Comparison of ENCODE assay signal across 13 cellular contexts in genomic region chr1:2274231-2274967, GRCh38. TPM values are rescaled to one million over a fixed set of nuclear protein-coding genes. Genes with fewer than 3 reads are reported as not detected.
DNase-seq lines count a peak whose midpoint lies in the region; ATAC-seq and TF ChIP-seq lines count a peak whose summit lies in the region.
"Had no signal": no experiment of that assay in that cellular context is flagged by ENCODE, and none has a peak within 500 bp of the region (broad histone marks: within the 10 kb centered on the region; RNA-seq: fewer than 3 reads in every experiment).

No MANE protein-coding gene starts in this region.

- no peak for TF ChIP-seq EP300 in SK-N-SH (IDR thresholded peaks at IDR 0.05; ENCODE audit: borderline replicate concordance in 1 of 2, low read depth in 1 of 2, low read length in 1 of 2)

- TF ChIP-seq CTCF in SK-N-SH (IDR thresholded peaks at IDR 0.05), result no peak
- TF ChIP-seq CTCF in thyroid gland (IDR thresholded peaks at IDR 0.05), result peak in 1 of 6 experiments; percentile 4
- TF ChIP-seq CTCF in foreskin fibroblast (IDR thresholded peaks at IDR 0.05; ENCODE audit: low read depth, low read length), result no peak

- no peak overlapping the region for H2BK120ac ChIP-seq in mesendoderm (ENCODE audit: low read depth, low read length)

- H3K79me2 ChIP-seq in SK-N-SH (ENCODE audit: insufficient read depth) (peaks cover 94% of the 10 kb centered on the region), mesendoderm (ENCODE audit: control insufficient read depth, insufficient read depth, low read length) (peaks cover 87% of the 10 kb centered on the region)

- no peak overlapping the region for H3K18ac ChIP-seq in mesendoderm (ENCODE audit: low read length)

- CTCF ChIA-PET in SK-N-SH (lab: Yijun Ruan, JAX), result interaction anchor here (1.1 kb wide), 2 partner anchors 13 to 24 kb away, joined by 3 read pairs; no protein-coding TSS in a partner anchor

- no peaks in the 10 kb centered on the region for H3K27me3 Mint-ChIP-seq in naive thymus-derived CD8-positive, alpha-beta T cell

- H3K9ac ChIP-seq in SK-N-SH, result no peak overlapping the region
- H3K9ac ChIP-seq in duodenal mucosa (ENCODE audit: low read depth in 1 of 2, low read length in 2 of 2), result no peak overlapping the region
- no peak overlapping the region for H3K9ac ChIP-seq in mesendoderm (ENCODE audit: low read length)

- no peaks in the 10 kb centered on the region for H3K36me3 ChIP-seq in SK-N-SH (replicated peaks in 1 of 2; ENCODE audit: control insufficient read depth in 1 of 2, insufficient read depth in 2 of 2, low read length in 1 of 2)
- peaks cover 4 to 8% of the 10 kb centered on the region in 2 donors for H3K36me3 ChIP-seq in duodenal mucosa (ENCODE audit: control insufficient read depth in 1 of 2, insufficient read depth in 2 of 2, low read length in 2 of 2)
- no peaks in the 10 kb centered on the region for H3K36me3 ChIP-seq in thyroid gland
- no peaks in the 10 kb centered on the region for H3K36me3 ChIP-seq in mesendoderm (ENCODE audit: control insufficient read depth, insufficient read depth, low read length)

- H2AK5ac ChIP-seq in mesendoderm (ENCODE audit: low read length), result no peak overlapping the region

- no peaks in the 10 kb centered on the region for H3K9me3 ChIP-seq in SK-N-SH
- H3K9me3 ChIP-seq in duodenal mucosa (ENCODE audit: control insufficient read depth in 1 of 2, low read length in 2 of 2), result no peaks in the 10 kb centered on the region
- no peaks in the 10 kb centered on the region for H3K9me3 ChIP-seq in thyroid gland

- peak overlapping the region in 9 of 10 donors; percentile 37 to 96 (median 82) for H3K27ac Mint-ChIP-seq in naive thymus-derived CD8-positive, alpha-beta T cell
- H3K27ac Mint-ChIP-seq: activated T-helper 1 cell treated with anti-CD3 and anti-CD28 coated beads, Interleukin-12 subunit alpha, Interleukin-12 subunit beta, Interleukin-2, Interleukin-4 antibody, amounts not matched to agents 30 ng/mL and 10 ng/mL and 1 ng/mL, durations not matched to agents 14 hours and 24 hours and 36 hours had no signal

- peak overlapping the region in 1 of 2 experiments; percentile 16; a peak in 1 of 4 replicates for H3K27ac ChIP-seq in SK-N-SH (ENCODE audit: low read depth in 2 of 2, low read length in 1 of 2)
- H3K27ac ChIP-seq in duodenal mucosa (ENCODE audit: low read depth, low read length), result peak overlapping the region; percentile 3
- H3K27ac ChIP-seq in thyroid gland, result peak overlapping the region in 2 of 3 donors; percentile 72 to 75
- no peak overlapping the region for H3K27ac ChIP-seq in mesendoderm (ENCODE audit: low read depth, low read length)
- H3K27ac ChIP-seq: 22Rv1 had no signal

- no peak overlapping the region for H3K56ac ChIP-seq in mesendoderm (ENCODE audit: low read length)

- WGBS in SK-N-SH (ENCODE audit: low lambda C conversion rate), result 95% methylated on average over 15 of the region's 25 CpGs
- 77 to 81% methylated on average over 13 to 21 of the region's 25 CpGs for WGBS in thyroid gland, 2 donors
- WGBS in mesendoderm (ENCODE audit: extremely low coverage, insufficient coverage, low lambda C conversion rate), result no CpG with 5 or more reads among the region's 25 CpGs

- H3K9me2 ChIP-seq in SK-N-SH, result no peaks in the 10 kb centered on the region

- no peak overlapping the region for H2BK5ac ChIP-seq in mesendoderm (ENCODE audit: low read length)

- H3K4me1 Mint-ChIP-seq in naive thymus-derived CD8-positive, alpha-beta T cell, result peaks cover 34 to 86% (median 70%) of the 10 kb centered on the region in 4 donors

- peaks cover 93% of the 10 kb centered on the region for H4K20me1 ChIP-seq in SK-N-SH (ENCODE audit: insufficient read depth)

- peak overlapping the region in 6 of 10 donors; percentile 22 to 77 (median 38) for H3K4me3 Mint-ChIP-seq in naive thymus-derived CD8-positive, alpha-beta T cell
- H3K4me3 Mint-ChIP-seq: activated T-helper 1 cell treated with anti-CD3 and anti-CD28 coated beads, Interleukin-12 subunit alpha, Interleukin-12 subunit beta, Interleukin-2, Interleukin-4 antibody, amounts not matched to agents 30 ng/mL and 10 ng/mL and 1 ng/mL, durations not matched to agents 14 hours and 24 hours and 36 hours had no signal

- H3K79me1 ChIP-seq in mesendoderm (ENCODE audit: low read length), result peaks cover 20% of the 10 kb centered on the region

- no peak overlapping the region for H3K4me3 ChIP-seq in SK-N-SH (ENCODE audit: low read depth in 2 of 2, low read length in 1 of 2)
- no peak overlapping the region for H3K4me3 ChIP-seq in duodenal mucosa (ENCODE audit: low read depth in 1 of 2, low read length in 2 of 2)
- no peak overlapping the region for H3K4me3 ChIP-seq in thyroid gland (replicated peaks in 1 of 3)
- no peak overlapping the region for H3K4me3 ChIP-seq in mesendoderm (ENCODE audit: low read length)
- H3K4me3 ChIP-seq in foreskin fibroblast (ENCODE audit: low read depth in 1 of 2, low read length in 2 of 2), result no peak overlapping the region

- H3K4ac ChIP-seq in mesendoderm (ENCODE audit: low read depth, low read length), result no peak overlapping the region

- H3K9me3 Mint-ChIP-seq in naive thymus-derived CD8-positive, alpha-beta T cell, result no peaks in the 10 kb centered on the region
- H3K9me3 Mint-ChIP-seq: activated T-helper 1 cell treated with anti-CD3 and anti-CD28 coated beads, Interleukin-12 subunit alpha, Interleukin-12 subunit beta, Interleukin-2, Interleukin-4 antibody, amounts not matched to agents 30 ng/mL and 10 ng/mL and 1 ng/mL, durations not matched to agents 14 hours and 24 hours and 36 hours had no signal

- no peak for ATAC-seq in SK-N-SH treated with all-trans-retinoic acid at 6 μM for 48 hours
- no peak for ATAC-seq in naive thymus-derived CD8-positive, alpha-beta T cell

- intact Hi-C loops in thyroid gland (cut with DNase I), result loop anchor here (5.0 kb wide), 1 partner anchor 37 kb away; no protein-coding TSS in a partner anchor

- no peaks in the 10 kb centered on the region for H3K27me3 ChIP-seq in SK-N-SH (ENCODE audit: insufficient read depth)
- no peaks in the 10 kb centered on the region for H3K27me3 ChIP-seq in duodenal mucosa (ENCODE audit: control insufficient read depth in 1 of 2, insufficient read depth in 2 of 2, low read length in 2 of 2)
- no peaks in the 10 kb centered on the region for H3K27me3 ChIP-seq in thyroid gland
- H3K27me3 ChIP-seq in mesendoderm (ENCODE audit: insufficient read depth, low read length, poor library complexity), result no peaks in the 10 kb centered on the region

- no peak overlapping the region for H4K5ac ChIP-seq in mesendoderm (ENCODE audit: low read length)

- H3K4me2 ChIP-seq in SK-N-SH (no peak overlapping the region), mesendoderm (ENCODE audit: low read length) (no peak overlapping the region)

- POLR2A ChIA-PET in SK-N-SH (lab: Yijun Ruan, JAX), result no interaction called here
- POLR2A ChIA-PET in naive thymus-derived CD8-positive, alpha-beta T cell (lab: Charles Lee), result no interaction called here

- peaks cover 0 to 8% (median 0%) of the 10 kb centered on the region in 3 donors for H3K36me3 Mint-ChIP-seq in naive thymus-derived CD8-positive, alpha-beta T cell

- H2BK15ac ChIP-seq in mesendoderm (replicated peaks; ENCODE audit: low read depth), result no peak overlapping the region

- H3K23ac ChIP-seq in mesendoderm (ENCODE audit: low read length), result no peak overlapping the region

- TF ChIP-seq RAD21 in SK-N-SH (IDR thresholded peaks at IDR 0.05; ENCODE audit: low read length), result 0 out of 2 replicates have a peak, but pooled peaks have one; percentile 5

- H4K8ac ChIP-seq in mesendoderm (ENCODE audit: low read depth, low read length), result no peak overlapping the region

- no peaks in the 10 kb centered on the region for H3F3A ChIP-seq in SK-N-SH (replicated peaks; ENCODE audit: insufficient read depth)

- DNase-seq in SK-N-SH, result no peak
- no peak for DNase-seq in naive thymus-derived CD8-positive, alpha-beta T cell
- DNase-seq in thyroid gland, result no peak
- DNase-seq in germinal center (ENCODE audit: low spot score), result no peak
- DNase-seq in mesendoderm, result no peak
- DNase-seq in foreskin fibroblast, result no peak
- DNase-seq: NCI-H1048, NCI-H748 treated with DMSO at 0.1 percent for 48 hours, SIG-M5 had no signal

- H3K4me1 ChIP-seq in SK-N-SH (ENCODE audit: control insufficient read depth in 1 of 2, insufficient read depth in 2 of 2, low read depth in 1 of 2, low read length in 1 of 2), result peaks cover 0 to 86% of the 10 kb centered on the region in 2 experiments; a peak in 1 of 4 replicates
- H3K4me1 ChIP-seq in duodenal mucosa (ENCODE audit: control insufficient read depth in 1 of 2, insufficient read depth in 2 of 2, low read length in 2 of 2), result peaks cover 80 to 94% of the 10 kb centered on the region in 2 donors
- peaks cover 80 to 100% of the 10 kb centered on the region in 2 donors for H3K4me1 ChIP-seq in thyroid gland
- peaks cover 15% of the 10 kb centered on the region for H3K4me1 ChIP-seq in mesendoderm (ENCODE audit: control insufficient read depth, low read depth, low read length)

- no peak for TF ChIP-seq POLR2A in thyroid gland (IDR thresholded peaks at IDR 0.05)

- no peak overlapping the region for H2AFZ ChIP-seq in SK-N-SH (ENCODE audit: low read depth)

TF ChIP-seq in SK-N-SH, 30 proteins besides CTCF, POLR2A, EP300 and RAD21 (continues in another document):
- TF ChIP-seq TCF12 (IDR thresholded peaks at IDR 0.05) (no peak), RCOR1 (IDR thresholded peaks at IDR 0.05; ENCODE audit: low read length) (no peak), MXI1 (IDR thresholded peaks at IDR 0.05; ENCODE audit: low read depth, low read length) (no peak), TAF1 (IDR thresholded peaks at IDR 0.05; ENCODE audit: borderline replicate concordance, low read depth, low read length) (no peak)

TF ChIP-seq in SK-N-SH treated with all-trans-retinoic acid at 6 μM for 48 hours, 23 proteins besides CTCF, POLR2A, EP300 and RAD21 (continues in another document):
- TF ChIP-seq TOX (CRISPR knock-in tag; IDR thresholded peaks at IDR 0.05; ENCODE audit: borderline replicate concordance) (no peak), SNAI2 (CRISPR knock-in tag; IDR thresholded peaks at IDR 0.05) (no peak)

RNA-seq across cellular contexts. Expression of gene SKI, which starts 46.3 kb away (rescaled TPM):
- 3.5 and 7.2 TPM in 2 replicates for polyA plus RNA-seq in SK-N-SH (2012; rRNA removed)
- 7.1 and 8.9 TPM in 2 replicates for polyA plus RNA-seq in SK-N-SH (2012; cell fraction: cytosol; rRNA removed)
- polyA plus RNA-seq in SK-N-SH (2012; cell fraction: nucleus; rRNA removed), result 14.0 and 14.8 TPM in 2 replicates
- 100 to 1,000 TPM in 1 of 2 experiments, 10 to 100 TPM in 1; 98.3 to 105 TPM for total RNA-seq in naive thymus-derived CD8-positive, alpha-beta T cell
- under 1 TPM; 0.30 to 0.80 (median 0.53) TPM for polyA plus RNA-seq in naive thymus-derived CD8-positive, alpha-beta T cell
- 10 to 100 TPM; 31.4 to 59.6 (median 39.9) TPM for total RNA-seq in thyroid gland
- 48.1 TPM for polyA plus RNA-seq in mesendoderm (2013, experiment 1 of 2)
- polyA plus RNA-seq in mesendoderm (2013, experiment 2 of 2), result 51.1 TPM
